1 cellular context compared by ENCODE assay signal in the genomic region with DNA sequence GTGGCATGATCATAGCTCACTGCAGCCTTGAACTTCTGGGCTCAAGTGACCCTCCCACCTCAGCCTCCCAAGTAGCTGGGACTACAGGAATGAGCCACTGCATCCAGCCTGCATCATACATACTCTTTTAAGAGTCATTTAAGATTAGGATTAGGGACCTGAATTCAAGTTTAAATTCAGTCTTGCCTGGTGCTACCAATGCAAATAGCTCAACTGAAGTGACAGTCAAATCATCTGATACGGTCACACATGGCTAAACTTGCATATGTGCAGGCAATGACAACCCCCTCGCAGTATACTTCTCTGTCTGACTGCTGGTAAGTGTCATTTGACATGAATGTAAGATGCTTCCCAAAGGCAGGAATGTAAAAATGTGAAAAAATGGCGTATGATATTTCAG.
TF ChIP-seq lines count a peak whose summit lies in the region.

No MANE protein-coding gene starts in this region.

TF ChIP-seq in GM12878, 131 proteins besides CTCF, POLR2A, EP300 and RAD21 (continued from another document and continues in another):
- TF ChIP-seq, protein P1, sequence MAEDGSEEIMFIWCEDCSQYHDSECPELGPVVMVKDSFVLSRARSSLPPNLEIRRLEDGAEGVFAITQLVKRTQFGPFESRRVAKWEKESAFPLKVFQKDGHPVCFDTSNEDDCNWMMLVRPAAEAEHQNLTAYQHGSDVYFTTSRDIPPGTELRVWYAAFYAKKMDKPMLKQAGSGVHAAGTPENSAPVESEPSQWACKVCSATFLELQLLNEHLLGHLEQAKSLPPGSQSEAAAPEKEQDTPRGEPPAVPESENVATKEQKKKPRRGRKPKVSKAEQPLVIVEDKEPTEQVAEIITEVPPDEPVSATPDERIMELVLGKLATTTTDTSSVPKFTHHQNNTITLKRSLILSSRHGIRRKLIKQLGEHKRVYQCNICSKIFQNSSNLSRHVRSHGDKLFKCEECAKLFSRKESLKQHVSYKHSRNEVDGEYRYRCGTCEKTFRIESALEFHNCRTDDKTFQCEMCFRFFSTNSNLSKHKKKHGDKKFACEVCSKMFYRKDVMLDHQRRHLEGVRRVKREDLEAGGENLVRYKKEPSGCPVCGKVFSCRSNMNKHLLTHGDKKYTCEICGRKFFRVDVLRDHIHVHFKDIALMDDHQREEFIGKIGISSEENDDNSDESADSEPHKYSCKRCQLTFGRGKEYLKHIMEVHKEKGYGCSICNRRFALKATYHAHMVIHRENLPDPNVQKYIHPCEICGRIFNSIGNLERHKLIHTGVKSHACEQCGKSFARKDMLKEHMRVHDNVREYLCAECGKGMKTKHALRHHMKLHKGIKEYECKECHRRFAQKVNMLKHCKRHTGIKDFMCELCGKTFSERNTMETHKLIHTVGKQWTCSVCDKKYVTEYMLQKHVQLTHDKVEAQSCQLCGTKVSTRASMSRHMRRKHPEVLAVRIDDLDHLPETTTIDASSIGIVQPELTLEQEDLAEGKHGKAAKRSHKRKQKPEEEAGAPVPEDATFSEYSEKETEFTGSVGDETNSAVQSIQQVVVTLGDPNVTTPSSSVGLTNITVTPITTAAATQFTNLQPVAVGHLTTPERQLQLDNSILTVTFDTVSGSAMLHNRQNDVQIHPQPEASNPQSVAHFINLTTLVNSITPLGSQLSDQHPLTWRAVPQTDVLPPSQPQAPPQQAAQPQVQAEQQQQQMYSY (CRISPR knock-in tag; IDR thresholded peaks at IDR 0.05): no peak
- TF ChIP-seq, protein P2, sequence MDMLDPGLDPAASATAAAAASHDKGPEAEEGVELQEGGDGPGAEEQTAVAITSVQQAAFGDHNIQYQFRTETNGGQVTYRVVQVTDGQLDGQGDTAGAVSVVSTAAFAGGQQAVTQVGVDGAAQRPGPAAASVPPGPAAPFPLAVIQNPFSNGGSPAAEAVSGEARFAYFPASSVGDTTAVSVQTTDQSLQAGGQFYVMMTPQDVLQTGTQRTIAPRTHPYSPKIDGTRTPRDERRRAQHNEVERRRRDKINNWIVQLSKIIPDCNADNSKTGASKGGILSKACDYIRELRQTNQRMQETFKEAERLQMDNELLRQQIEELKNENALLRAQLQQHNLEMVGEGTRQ (IDR thresholded peaks at IDR 0.05; ENCODE audit: borderline replicate concordance, low read depth, low read length): no peak
- no peak for TF ChIP-seq SRF (IDR thresholded peaks at IDR 0.05; ENCODE audit: low read depth in 2 of 2, low read length in 2 of 2)
- TF ChIP-seq CBX5 (IDR thresholded peaks at IDR 0.05; ENCODE audit: low read depth): peak; percentile 7; the same call in 1 of the 2 replicates
- no peak for TF ChIP-seq SREBF1 (IDR thresholded peaks at IDR 0.05; ENCODE audit: low read length)
- no peak for TF ChIP-seq FOXM1 (IDR thresholded peaks at IDR 0.05; ENCODE audit: low read depth, low read length)
- TF ChIP-seq TCF7 (IDR thresholded peaks at IDR 0.05; ENCODE audit: borderline replicate concordance): no peak
- TF ChIP-seq, protein P3, sequence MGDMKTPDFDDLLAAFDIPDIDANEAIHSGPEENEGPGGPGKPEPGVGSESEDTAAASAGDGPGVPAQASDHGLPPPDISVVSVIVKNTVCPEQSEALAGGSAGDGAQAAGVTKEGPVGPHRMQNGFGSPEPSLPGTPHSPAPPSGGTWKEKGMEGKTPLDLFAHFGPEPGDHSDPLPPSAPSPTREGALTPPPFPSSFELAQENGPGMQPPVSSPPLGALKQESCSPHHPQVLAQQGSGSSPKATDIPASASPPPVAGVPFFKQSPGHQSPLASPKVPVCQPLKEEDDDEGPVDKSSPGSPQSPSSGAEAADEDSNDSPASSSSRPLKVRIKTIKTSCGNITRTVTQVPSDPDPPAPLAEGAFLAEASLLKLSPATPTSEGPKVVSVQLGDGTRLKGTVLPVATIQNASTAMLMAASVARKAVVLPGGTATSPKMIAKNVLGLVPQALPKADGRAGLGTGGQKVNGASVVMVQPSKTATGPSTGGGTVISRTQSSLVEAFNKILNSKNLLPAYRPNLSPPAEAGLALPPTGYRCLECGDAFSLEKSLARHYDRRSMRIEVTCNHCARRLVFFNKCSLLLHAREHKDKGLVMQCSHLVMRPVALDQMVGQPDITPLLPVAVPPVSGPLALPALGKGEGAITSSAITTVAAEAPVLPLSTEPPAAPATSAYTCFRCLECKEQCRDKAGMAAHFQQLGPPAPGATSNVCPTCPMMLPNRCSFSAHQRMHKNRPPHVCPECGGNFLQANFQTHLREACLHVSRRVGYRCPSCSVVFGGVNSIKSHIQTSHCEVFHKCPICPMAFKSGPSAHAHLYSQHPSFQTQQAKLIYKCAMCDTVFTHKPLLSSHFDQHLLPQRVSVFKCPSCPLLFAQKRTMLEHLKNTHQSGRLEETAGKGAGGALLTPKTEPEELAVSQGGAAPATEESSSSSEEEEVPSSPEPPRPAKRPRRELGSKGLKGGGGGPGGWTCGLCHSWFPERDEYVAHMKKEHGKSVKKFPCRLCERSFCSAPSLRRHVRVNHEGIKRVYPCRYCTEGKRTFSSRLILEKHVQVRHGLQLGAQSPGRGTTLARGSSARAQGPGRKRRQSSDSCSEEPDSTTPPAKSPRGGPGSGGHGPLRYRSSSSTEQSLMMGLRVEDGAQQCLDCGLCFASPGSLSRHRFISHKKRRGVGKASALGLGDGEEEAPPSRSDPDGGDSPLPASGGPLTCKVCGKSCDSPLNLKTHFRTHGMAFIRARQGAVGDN (IDR thresholded peaks at IDR 0.05): no peak
- TF ChIP-seq HDAC2 (IDR thresholded peaks at IDR 0.05): no peak
- no peak for TF ChIP-seq TAF1 (IDR thresholded peaks at IDR 0.05; ENCODE audit: borderline replicate concordance, low read depth, low read length)
- TF ChIP-seq, protein P4, sequence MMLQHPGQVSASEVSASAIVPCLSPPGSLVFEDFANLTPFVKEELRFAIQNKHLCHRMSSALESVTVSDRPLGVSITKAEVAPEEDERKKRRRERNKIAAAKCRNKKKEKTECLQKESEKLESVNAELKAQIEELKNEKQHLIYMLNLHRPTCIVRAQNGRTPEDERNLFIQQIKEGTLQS (IDR thresholded peaks at IDR 0.05; ENCODE audit: borderline replicate concordance, extremely low read depth, low read depth, low read length): no peak
- TF ChIP-seq, protein P5, sequence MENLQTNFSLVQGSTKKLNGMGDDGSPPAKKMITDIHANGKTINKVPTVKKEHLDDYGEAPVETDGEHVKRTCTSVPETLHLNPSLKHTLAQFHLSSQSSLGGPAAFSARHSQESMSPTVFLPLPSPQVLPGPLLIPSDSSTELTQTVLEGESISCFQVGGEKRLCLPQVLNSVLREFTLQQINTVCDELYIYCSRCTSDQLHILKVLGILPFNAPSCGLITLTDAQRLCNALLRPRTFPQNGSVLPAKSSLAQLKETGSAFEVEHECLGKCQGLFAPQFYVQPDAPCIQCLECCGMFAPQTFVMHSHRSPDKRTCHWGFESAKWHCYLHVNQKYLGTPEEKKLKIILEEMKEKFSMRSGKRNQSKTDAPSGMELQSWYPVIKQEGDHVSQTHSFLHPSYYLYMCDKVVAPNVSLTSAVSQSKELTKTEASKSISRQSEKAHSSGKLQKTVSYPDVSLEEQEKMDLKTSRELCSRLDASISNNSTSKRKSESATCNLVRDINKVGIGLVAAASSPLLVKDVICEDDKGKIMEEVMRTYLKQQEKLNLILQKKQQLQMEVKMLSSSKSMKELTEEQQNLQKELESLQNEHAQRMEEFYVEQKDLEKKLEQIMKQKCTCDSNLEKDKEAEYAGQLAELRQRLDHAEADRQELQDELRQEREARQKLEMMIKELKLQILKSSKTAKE (IDR thresholded peaks at IDR 0.05; ENCODE audit: low read depth, poor library complexity, severe bottlenecking): no peak
- peak; percentile 58; the same call in 1 of the 2 replicates for TF ChIP-seq PAX8 (IDR thresholded peaks at IDR 0.05)
- 0 out of 2 replicates have a peak, but pooled peaks have one; percentile 24 for TF ChIP-seq RCOR1 (conservative IDR thresholded peaks at IDR 0.05; ENCODE audit: low read depth, low read length)
- TF ChIP-seq, protein P6, sequence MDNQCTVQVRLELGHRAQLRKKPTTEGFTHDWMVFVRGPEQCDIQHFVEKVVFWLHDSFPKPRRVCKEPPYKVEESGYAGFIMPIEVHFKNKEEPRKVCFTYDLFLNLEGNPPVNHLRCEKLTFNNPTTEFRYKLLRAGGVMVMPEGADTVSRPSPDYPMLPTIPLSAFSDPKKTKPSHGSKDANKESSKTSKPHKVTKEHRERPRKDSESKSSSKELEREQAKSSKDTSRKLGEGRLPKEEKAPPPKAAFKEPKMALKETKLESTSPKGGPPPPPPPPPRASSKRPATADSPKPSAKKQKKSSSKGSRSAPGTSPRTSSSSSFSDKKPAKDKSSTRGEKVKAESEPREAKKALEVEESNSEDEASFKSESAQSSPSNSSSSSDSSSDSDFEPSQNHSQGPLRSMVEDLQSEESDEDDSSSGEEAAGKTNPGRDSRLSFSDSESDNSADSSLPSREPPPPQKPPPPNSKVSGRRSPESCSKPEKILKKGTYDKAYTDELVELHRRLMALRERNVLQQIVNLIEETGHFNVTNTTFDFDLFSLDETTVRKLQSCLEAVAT (IDR thresholded peaks at IDR 0.05): no peak; the same call in 1 of the 2 replicates
- TF ChIP-seq, protein P7, sequence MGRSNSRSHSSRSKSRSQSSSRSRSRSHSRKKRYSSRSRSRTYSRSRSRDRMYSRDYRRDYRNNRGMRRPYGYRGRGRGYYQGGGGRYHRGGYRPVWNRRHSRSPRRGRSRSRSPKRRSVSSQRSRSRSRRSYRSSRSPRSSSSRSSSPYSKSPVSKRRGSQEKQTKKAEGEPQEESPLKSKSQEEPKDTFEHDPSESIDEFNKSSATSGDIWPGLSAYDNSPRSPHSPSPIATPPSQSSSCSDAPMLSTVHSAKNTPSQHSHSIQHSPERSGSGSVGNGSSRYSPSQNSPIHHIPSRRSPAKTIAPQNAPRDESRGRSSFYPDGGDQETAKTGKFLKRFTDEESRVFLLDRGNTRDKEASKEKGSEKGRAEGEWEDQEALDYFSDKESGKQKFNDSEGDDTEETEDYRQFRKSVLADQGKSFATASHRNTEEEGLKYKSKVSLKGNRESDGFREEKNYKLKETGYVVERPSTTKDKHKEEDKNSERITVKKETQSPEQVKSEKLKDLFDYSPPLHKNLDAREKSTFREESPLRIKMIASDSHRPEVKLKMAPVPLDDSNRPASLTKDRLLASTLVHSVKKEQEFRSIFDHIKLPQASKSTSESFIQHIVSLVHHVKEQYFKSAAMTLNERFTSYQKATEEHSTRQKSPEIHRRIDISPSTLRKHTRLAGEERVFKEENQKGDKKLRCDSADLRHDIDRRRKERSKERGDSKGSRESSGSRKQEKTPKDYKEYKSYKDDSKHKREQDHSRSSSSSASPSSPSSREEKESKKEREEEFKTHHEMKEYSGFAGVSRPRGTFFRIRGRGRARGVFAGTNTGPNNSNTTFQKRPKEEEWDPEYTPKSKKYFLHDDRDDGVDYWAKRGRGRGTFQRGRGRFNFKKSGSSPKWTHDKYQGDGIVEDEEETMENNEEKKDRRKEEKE (IDR thresholded peaks at IDR 0.05): no peak
- TF ChIP-seq SPI1 (IDR thresholded peaks at IDR 0.05; ENCODE audit: borderline replicate concordance, insufficient read depth, low read depth, low read length): no peak
- peak; percentile 12; the same call in 1 of the 2 replicates for TF ChIP-seq IRF4 (IDR thresholded peaks at IDR 0.05; ENCODE audit: low read depth, low read length)
- TF ChIP-seq CHD1 (IDR thresholded peaks at IDR 0.05; ENCODE audit: low read depth, low read length): no peak
- TF ChIP-seq, protein P8, sequence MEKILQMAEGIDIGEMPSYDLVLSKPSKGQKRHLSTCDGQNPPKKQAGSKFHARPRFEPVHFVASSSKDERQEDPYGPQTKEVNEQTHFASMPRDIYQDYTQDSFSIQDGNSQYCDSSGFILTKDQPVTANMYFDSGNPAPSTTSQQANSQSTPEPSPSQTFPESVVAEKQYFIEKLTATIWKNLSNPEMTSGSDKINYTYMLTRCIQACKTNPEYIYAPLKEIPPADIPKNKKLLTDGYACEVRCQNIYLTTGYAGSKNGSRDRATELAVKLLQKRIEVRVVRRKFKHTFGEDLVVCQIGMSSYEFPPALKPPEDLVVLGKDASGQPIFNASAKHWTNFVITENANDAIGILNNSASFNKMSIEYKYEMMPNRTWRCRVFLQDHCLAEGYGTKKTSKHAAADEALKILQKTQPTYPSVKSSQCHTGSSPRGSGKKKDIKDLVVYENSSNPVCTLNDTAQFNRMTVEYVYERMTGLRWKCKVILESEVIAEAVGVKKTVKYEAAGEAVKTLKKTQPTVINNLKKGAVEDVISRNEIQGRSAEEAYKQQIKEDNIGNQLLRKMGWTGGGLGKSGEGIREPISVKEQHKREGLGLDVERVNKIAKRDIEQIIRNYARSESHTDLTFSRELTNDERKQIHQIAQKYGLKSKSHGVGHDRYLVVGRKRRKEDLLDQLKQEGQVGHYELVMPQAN (conservative IDR thresholded peaks at IDR 0.05): peak; percentile 40; the same call in 1 of the 2 replicates
- TF ChIP-seq RFX5 (IDR thresholded peaks at IDR 0.05; ENCODE audit: low read depth, low read length): no peak
- TF ChIP-seq NFIC (IDR thresholded peaks at IDR 0.05; ENCODE audit: low read depth, low read length): no peak
- TF ChIP-seq, protein P9, sequence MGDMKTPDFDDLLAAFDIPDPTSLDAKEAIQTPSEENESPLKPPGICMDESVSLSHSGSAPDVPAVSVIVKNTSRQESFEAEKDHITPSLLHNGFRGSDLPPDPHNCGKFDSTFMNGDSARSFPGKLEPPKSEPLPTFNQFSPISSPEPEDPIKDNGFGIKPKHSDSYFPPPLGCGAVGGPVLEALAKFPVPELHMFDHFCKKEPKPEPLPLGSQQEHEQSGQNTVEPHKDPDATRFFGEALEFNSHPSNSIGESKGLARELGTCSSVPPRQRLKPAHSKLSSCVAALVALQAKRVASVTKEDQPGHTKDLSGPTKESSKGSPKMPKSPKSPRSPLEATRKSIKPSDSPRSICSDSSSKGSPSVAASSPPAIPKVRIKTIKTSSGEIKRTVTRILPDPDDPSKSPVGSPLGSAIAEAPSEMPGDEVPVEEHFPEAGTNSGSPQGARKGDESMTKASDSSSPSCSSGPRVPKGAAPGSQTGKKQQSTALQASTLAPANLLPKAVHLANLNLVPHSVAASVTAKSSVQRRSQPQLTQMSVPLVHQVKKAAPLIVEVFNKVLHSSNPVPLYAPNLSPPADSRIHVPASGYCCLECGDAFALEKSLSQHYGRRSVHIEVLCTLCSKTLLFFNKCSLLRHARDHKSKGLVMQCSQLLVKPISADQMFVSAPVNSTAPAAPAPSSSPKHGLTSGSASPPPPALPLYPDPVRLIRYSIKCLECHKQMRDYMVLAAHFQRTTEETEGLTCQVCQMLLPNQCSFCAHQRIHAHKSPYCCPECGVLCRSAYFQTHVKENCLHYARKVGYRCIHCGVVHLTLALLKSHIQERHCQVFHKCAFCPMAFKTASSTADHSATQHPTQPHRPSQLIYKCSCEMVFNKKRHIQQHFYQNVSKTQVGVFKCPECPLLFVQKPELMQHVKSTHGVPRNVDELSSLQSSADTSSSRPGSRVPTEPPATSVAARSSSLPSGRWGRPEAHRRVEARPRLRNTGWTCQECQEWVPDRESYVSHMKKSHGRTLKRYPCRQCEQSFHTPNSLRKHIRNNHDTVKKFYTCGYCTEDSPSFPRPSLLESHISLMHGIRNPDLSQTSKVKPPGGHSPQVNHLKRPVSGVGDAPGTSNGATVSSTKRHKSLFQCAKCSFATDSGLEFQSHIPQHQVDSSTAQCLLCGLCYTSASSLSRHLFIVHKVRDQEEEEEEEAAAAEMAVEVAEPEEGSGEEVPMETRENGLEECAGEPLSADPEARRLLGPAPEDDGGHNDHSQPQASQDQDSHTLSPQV (IDR thresholded peaks at IDR 0.05): no peak
- TF ChIP-seq SMAD5 (IDR thresholded peaks at IDR 0.05; ENCODE audit: low read depth): no peak
- no peak for TF ChIP-seq MEF2B (IDR thresholded peaks at IDR 0.05; ENCODE audit: partially characterized antibody, poor library complexity, severe bottlenecking)
- 0 out of 2 replicates have a peak, but pooled peaks have one; percentile 38 for TF ChIP-seq SIN3A (IDR thresholded peaks at IDR 0.05; ENCODE audit: low read depth, low read length)
- 0 out of 2 replicates have a peak, but pooled peaks have one; percentile 45 for TF ChIP-seq PML (IDR thresholded peaks at IDR 0.05; ENCODE audit: low read length)
